Comparison of ENCODE assay signal across 20 cellular contexts in the genomic region with DNA sequence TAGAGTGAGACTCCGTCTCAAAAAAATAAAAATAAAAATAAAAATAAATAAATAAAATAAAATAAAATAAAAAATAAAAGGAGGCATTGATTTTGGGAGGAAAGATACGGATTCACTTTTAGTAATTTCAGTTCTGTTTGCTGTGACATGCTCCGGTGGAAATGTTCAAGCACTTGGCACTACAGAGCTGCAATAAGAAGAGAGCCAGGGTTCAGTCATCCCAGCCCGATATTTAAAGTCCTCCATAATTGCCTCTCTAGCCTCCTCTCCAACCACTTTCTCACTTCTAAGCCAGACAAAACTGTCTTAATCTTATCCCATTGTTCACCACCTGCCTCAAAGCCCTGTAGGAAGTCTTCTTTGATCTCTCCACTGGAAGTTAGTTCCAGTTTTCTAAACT.
"Had no signal": no experiment of that assay in that cellular context is flagged by ENCODE, and none has a peak within 500 bp of the region (broad histone marks: within the 10 kb centered on the region; RNA-seq: fewer than 3 reads in every experiment).

No MANE protein-coding gene starts in this region.

- H3K4me3 ChIP-seq: breast epithelium, coronary artery, gastrocnemius medialis, heart left ventricle, left lung, sigmoid colon, stomach, upper lobe of left lung had no signal

- FAIRE-seq: astrocyte, endometrium, kidney had no signal

- DNase-seq: activated CD4-positive, alpha-beta T cell treated with anti-CD3 and anti-CD28 coated beads, Interleukin-2, amount 10 ng/mL, durations not matched to agents 7 days and 5 days; activated CD8-positive, alpha-beta T cell treated with anti-CD3 and anti-CD28 coated beads, Interleukin-2, amount 10 ng/mL, durations not matched to agents 7 days and 5 days; activated naive CD4-positive, alpha-beta T cell treated with anti-CD3 and anti-CD28 coated beads, Interleukin-2, amount 50 U/mL, for 16 hours; activated T-cell treated with anti-CD3 and anti-CD28 coated beads, Interleukin-2, amount 50 U/mL, for 4 hours; gastrocnemius medialis; heart left ventricle; kidney; sigmoid colon; stimulated activated CD4-positive, alpha-beta T cell treated with anti-CD3 and anti-CD28 coated beads, Interleukin-4, amount 100 ng/mL, for 24 hours; stomach; upper lobe of left lung had no signal

- H3K36me3 ChIP-seq: breast epithelium, gastrocnemius medialis, heart left ventricle, left lung, sigmoid colon, stomach had no signal

- H3K36me3 Mint-ChIP-seq: stimulated activated effector memory CD8-positive, alpha-beta T cell treated with anti-CD3 and anti-CD28 coated beads, Interleukin-12 subunit alpha, Interleukin-12 subunit beta, amount 100 ng/mL, for 72 hours had no signal

- H3K9me3 ChIP-seq: breast epithelium, gastrocnemius medialis, heart left ventricle, left lung, sigmoid colon, stomach, upper lobe of left lung had no signal

- H3K27ac ChIP-seq: coronary artery, gastrocnemius medialis, heart left ventricle, stomach had no signal

- H3K4me3 Mint-ChIP-seq: activated CD4-positive, alpha-beta T cell treated with anti-CD3 and anti-CD28 coated beads, Interleukin-2, amount 10 ng/mL, durations not matched to agents 7 days and 5 days; activated CD8-positive, alpha-beta T cell treated with anti-CD3 and anti-CD28 coated beads, Interleukin-2, amount 10 ng/mL, durations not matched to agents 7 days and 5 days; activated T-cell treated with anti-CD3 and anti-CD28 coated beads, Interleukin-2, amount 50 U/mL, for 4 hours; neural crest cell; stimulated activated effector memory CD8-positive, alpha-beta T cell treated with anti-CD3 and anti-CD28 coated beads, Interleukin-12 subunit alpha, Interleukin-12 subunit beta, amount 100 ng/mL, for 72 hours; T-helper 1 cell treated with Interleukin-12 subunit alpha and Interleukin-12 subunit beta and Interleukin-4 antibody, amounts not matched to agents 30 μg/mL and 1 μg/mL, for 36 hours had no signal

- ATAC-seq: activated CD4-positive, CD25-positive, alpha-beta regulatory T cell treated with anti-CD3 and anti-CD28 coated beads, Interleukin-2, amount 50 U/mL, for 24 hours; activated CD8-positive, alpha-beta T cell treated with anti-CD3 and anti-CD28 coated beads, Interleukin-2, amount 10 ng/mL, durations not matched to agents 7 days and 5 days; activated T-cell treated with anti-CD3 and anti-CD28 coated beads, Interleukin-2, amount 50 U/mL, for 4 hours; gastrocnemius medialis; heart left ventricle; stimulated activated effector memory CD8-positive, alpha-beta T cell treated with anti-CD3 and anti-CD28 coated beads, Interleukin-12 subunit alpha, Interleukin-12 subunit beta, amount 100 ng/mL, for 72 hours had no signal

- H3K4me1 Mint-ChIP-seq: activated CD4-positive, alpha-beta T cell treated with anti-CD3 and anti-CD28 coated beads, Interleukin-2, amount 10 ng/mL, durations not matched to agents 7 days and 5 days had no signal

- H3K27me3 ChIP-seq: breast epithelium, gastrocnemius medialis, heart left ventricle, left lung, sigmoid colon, stomach, upper lobe of left lung had no signal

- H3K9me3 Mint-ChIP-seq: activated CD4-positive, alpha-beta T cell treated with anti-CD3 and anti-CD28 coated beads, Interleukin-2, amount 10 ng/mL, durations not matched to agents 7 days and 5 days; activated T-cell treated with anti-CD3 and anti-CD28 coated beads, Interleukin-2, amount 50 U/mL, for 4 hours; neural crest cell; stimulated activated effector memory CD8-positive, alpha-beta T cell treated with anti-CD3 and anti-CD28 coated beads, Interleukin-12 subunit alpha, Interleukin-12 subunit beta, amount 100 ng/mL, for 72 hours; T-helper 1 cell treated with Interleukin-12 subunit alpha and Interleukin-12 subunit beta and Interleukin-4 antibody, amounts not matched to agents 30 μg/mL and 1 μg/mL, for 36 hours had no signal

- H3K27ac Mint-ChIP-seq: activated CD4-positive, alpha-beta T cell treated with anti-CD3 and anti-CD28 coated beads, Interleukin-2, amount 10 ng/mL, durations not matched to agents 7 days and 5 days; activated CD8-positive, alpha-beta T cell treated with anti-CD3 and anti-CD28 coated beads, Interleukin-2, amount 10 ng/mL, durations not matched to agents 7 days and 5 days; stimulated activated effector memory CD8-positive, alpha-beta T cell treated with anti-CD3 and anti-CD28 coated beads, Interleukin-12 subunit alpha, Interleukin-12 subunit beta, amount 100 ng/mL, for 72 hours; T-helper 1 cell treated with Interleukin-12 subunit alpha and Interleukin-12 subunit beta and Interleukin-4 antibody, amounts not matched to agents 30 μg/mL and 1 μg/mL, for 36 hours had no signal
